ENCODE assay signal across 21 cellular contexts in the genomic region with DNA sequence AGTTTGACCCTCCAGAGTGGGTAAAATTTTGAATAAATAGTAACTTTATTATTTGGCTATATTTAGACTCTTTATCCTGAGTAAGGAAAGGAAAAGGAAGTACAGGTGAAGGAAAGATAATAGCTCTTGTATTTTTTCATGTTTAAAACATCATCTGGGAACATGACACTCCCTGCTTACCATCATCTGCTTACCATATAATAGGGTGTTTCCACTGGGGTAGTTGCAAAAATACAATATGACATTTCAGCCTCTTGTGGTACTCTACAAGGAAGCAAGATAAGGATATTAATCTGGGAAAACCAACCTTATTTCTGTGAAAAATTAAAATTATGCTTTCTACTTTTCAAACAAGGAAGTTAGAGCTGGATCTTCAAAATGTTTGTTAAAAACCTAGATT.
"Had no signal": no experiment of that assay in that cellular context is flagged by ENCODE, and none has a peak within 500 bp of the region (broad histone marks: within the 10 kb centered on the region; RNA-seq: fewer than 3 reads in every experiment).

No MANE protein-coding gene starts in this region.

- H3K4me1 Mint-ChIP-seq: neural crest cell had no signal

- H3K27me3 ChIP-seq: gastrocnemius medialis, heart right ventricle, right atrium auricular region, suprapubic skin, thyroid gland, upper lobe of right lung, vagina had no signal

- H3K4me3 Mint-ChIP-seq: natural killer cell; neural crest cell; stimulated activated effector memory CD8-positive, alpha-beta T cell treated with anti-CD3 and anti-CD28 coated beads, Interleukin-12 subunit alpha, Interleukin-12 subunit beta, amount 100 ng/mL, for 72 hours had no signal

- H3K36me3 ChIP-seq: gastrocnemius medialis, heart right ventricle, right atrium auricular region, suprapubic skin, thyroid gland, upper lobe of right lung, vagina had no signal

- H3K4me3 ChIP-seq: gastrocnemius medialis, heart right ventricle, right atrium auricular region, suprapubic skin, thyroid gland, upper lobe of right lung, vagina had no signal

- H3K27ac ChIP-seq: gastrocnemius medialis, heart right ventricle, right atrium auricular region, thyroid gland, upper lobe of right lung, vagina had no signal

- H3K36me3 Mint-ChIP-seq: natural killer cell had no signal

- DNase-seq: dermis blood vessel endothelial cell; gastrocnemius medialis; heart right ventricle; hypothalamus; kidney glomerular epithelial cell; mammary epithelial cell; natural killer cell; posterior cingulate gyrus; small intestine; stimulated activated CD4-positive, alpha-beta T cell treated with anti-CD3 and anti-CD28 coated beads, Interleukin-12 subunit alpha, Interleukin-12 subunit beta, amount 100 ng/mL, for 4 hours; stimulated activated CD4-positive, alpha-beta T cell treated with anti-CD3 and anti-CD28 coated beads, Interleukin-2, amount 100 ng/mL, for 48 hours; stimulated activated CD8-positive, alpha-beta memory T cell treated with anti-CD3 and anti-CD28 coated beads, Interleukin-4, amount 100 ng/mL, for 48 hours; stimulated activated naive CD8-positive, alpha-beta T cell treated with anti-CD3 and anti-CD28 coated beads, Interleukin-15, Interleukin-2, amounts not matched to agents 100 U/mL and 50 U/mL, for 24 hours; thyroid gland; upper lobe of right lung had no signal

- ATAC-seq: gastrocnemius medialis; heart right ventricle; left lobe of liver; natural killer cell; stimulated activated naive CD8-positive, alpha-beta T cell treated with anti-CD3 and anti-CD28 coated beads, Interleukin-15, Interleukin-2, amounts not matched to agents 100 U/mL and 50 U/mL, for 24 hours; upper lobe of right lung had no signal

- H3K9me3 ChIP-seq: gastrocnemius medialis, right atrium auricular region, suprapubic skin, thyroid gland, upper lobe of right lung, vagina had no signal
